Comparison of ENCODE assay signal across 31 cellular contexts in genomic region chr5:117463836-117464235, GRCh38.
DNase-seq lines count a peak whose midpoint lies in the region; ATAC-seq, FAIRE-seq and TF ChIP-seq lines count a peak whose summit lies in the region.
"Had no signal": no experiment of that assay in that cellular context is flagged by ENCODE, and none has a peak within 500 bp of the region (broad histone marks: within the 10 kb centered on the region; RNA-seq: fewer than 3 reads in every experiment).

No MANE protein-coding gene starts in this region.

- FAIRE-seq in HTR-8/SVneo (lab: Jason Lieb, UNC) = no peak
- FAIRE-seq: bronchial epithelial cell, GM19239 had no signal

- H2BK120ac ChIP-seq in mesenchymal stem cell (ENCODE audit: low read depth, low read length) = no peak overlapping the region

- H3K9ac ChIP-seq in mesenchymal stem cell (ENCODE audit: low read length) = no peak overlapping the region
- H3K9ac ChIP-seq: BLaER1, parathyroid adenoma had no signal

- no peak overlapping the region for H3K4me2 ChIP-seq in mesenchymal stem cell (ENCODE audit: low read length, poor library complexity, severe bottlenecking)
- H3K4me2 ChIP-seq: BLaER1 had no signal

- TF ChIP-seq CTCF in 22Rv1 (IDR thresholded peaks at IDR 0.05) (no peak), RWPE2 (IDR thresholded peaks at IDR 0.05; ENCODE audit: poor library complexity, severe bottlenecking) (no peak), fibroblast of the aortic adventitia (IDR thresholded peaks at IDR 0.05; ENCODE audit: insufficient read depth, low read length) (no peak)

- H3K4me1 ChIP-seq in RWPE2 (ENCODE audit: insufficient read depth, poor library complexity, severe bottlenecking) (peaks cover 5% of the 10 kb centered on the region), mesenchymal stem cell (ENCODE audit: control insufficient read depth, insufficient read depth, low read depth, low read length) (no peaks in the 10 kb centered on the region)
- H3K4me1 ChIP-seq: parathyroid adenoma, upper lobe of right lung had no signal

- H2BK15ac ChIP-seq in mesenchymal stem cell (ENCODE audit: low read depth, poor library complexity, severe bottlenecking) = no peak overlapping the region

- no peak overlapping the region for H3K18ac ChIP-seq in mesenchymal stem cell (ENCODE audit: low read depth in 1 of 2, low read length in 2 of 2)

- H2AFZ ChIP-seq in mesenchymal stem cell (ENCODE audit: low read depth, low read length) = no peak overlapping the region
- H2AFZ ChIP-seq: parathyroid adenoma had no signal

- no peak overlapping the region for H4K8ac ChIP-seq in mesenchymal stem cell (ENCODE audit: low read length)

- H3K27me3 ChIP-seq in RWPE2 (ENCODE audit: insufficient read depth, poor library complexity, severe bottlenecking) (no peaks in the 10 kb centered on the region), mesenchymal stem cell (ENCODE audit: control insufficient read depth in 1 of 2, insufficient read depth in 1 of 2, low read length in 2 of 2) (no peaks in the 10 kb centered on the region)
- H3K27me3 ChIP-seq: BLaER1, esophagus muscularis mucosa, suprapubic skin, upper lobe of right lung had no signal

- ATAC-seq in RWPE2 (ENCODE audit: low read depth) (peak; percentile 49; the same call in 1 of the 3 replicates), GM18520 (IDR thresholded peaks at IDR 0.05; ENCODE audit: unreplicated experiment) (no peak)
- ATAC-seq: natural killer cell; Panc1; right cardiac atrium; stimulated activated naive B cell treated with anti-CD40 and anti-IgM and Interleukin-4, amounts not matched to agents 10 μg/mL and 1 μg/mL and 100 μg/mL, for 72 hours; upper lobe of right lung had no signal

- no peak overlapping the region for H2AK5ac ChIP-seq in mesenchymal stem cell (ENCODE audit: low read length, severe bottlenecking)

- H2BK5ac ChIP-seq in mesenchymal stem cell (ENCODE audit: low read depth, low read length, poor library complexity, severe bottlenecking) = no peak overlapping the region

- no peak overlapping the region for H2BK12ac ChIP-seq in mesenchymal stem cell (ENCODE audit: low read length in 2 of 2)

- H3K9me3 ChIP-seq in RWPE2 (ENCODE audit: severe bottlenecking) (no peaks in the 10 kb centered on the region), mesenchymal stem cell (ENCODE audit: control insufficient read depth, low read length) (no peaks in the 10 kb centered on the region)
- H3K9me3 ChIP-seq: BLaER1, esophagus muscularis mucosa, left ventricle myocardium inferior, suprapubic skin, upper lobe of right lung had no signal

- H3K23ac ChIP-seq in mesenchymal stem cell (ENCODE audit: low read length in 2 of 2) = no peak overlapping the region

- no peak overlapping the region for H4K91ac ChIP-seq in mesenchymal stem cell (ENCODE audit: low read length)

- H3K4me3 ChIP-seq in RWPE2 (ENCODE audit: severe bottlenecking) = no peak overlapping the region
- no peak overlapping the region for H3K4me3 ChIP-seq in fibroblast of the aortic adventitia (ENCODE audit: low read depth, low read length)
- H3K4me3 ChIP-seq in mesenchymal stem cell (ENCODE audit: insufficient read depth in 1 of 2, low read depth in 1 of 2, low read length in 2 of 2) = no peak overlapping the region
- H3K4me3 ChIP-seq: BLaER1, esophagus muscularis mucosa, left ventricle myocardium inferior, suprapubic skin, upper lobe of right lung had no signal

- H3K14ac ChIP-seq in mesenchymal stem cell (ENCODE audit: low read length in 2 of 2) = no peak overlapping the region

- no peaks in the 10 kb centered on the region for H3K79me1 ChIP-seq in mesenchymal stem cell (replicated peaks; ENCODE audit: low read length, poor library complexity, severe bottlenecking)

- peak; percentile 7 for DNase-seq in HTR-8/SVneo (ENCODE audit: insufficient read length, low spot score)
- no peak for DNase-seq in RWPE2 (ENCODE audit: low spot score)
- peak; percentile 59 for DNase-seq in fibroblast of the aortic adventitia (ENCODE audit: low read depth)
- DNase-seq in D341Med (ENCODE audit: low spot score) = no peak
- DNase-seq in mesenchymal stem cell = no peak
- no peak for DNase-seq in 8988T
- DNase-seq: activated CD4-positive, alpha-beta T cell treated with anti-CD3 and anti-CD28 coated beads, Interleukin-2, amount 50 U/mL, for 48 hours; activated CD4-positive, CD25-positive, alpha-beta regulatory T cell; activated naive CD4-positive, alpha-beta T cell treated with anti-CD3 and anti-CD28 coated beads, Interleukin-2, amount 10 ng/mL, durations not matched to agents 7 days and 5 days; amygdala; DMS79; GF-D8; H7; KBM-7; left ventricle myocardium inferior; natural killer cell; NCI-H526; right cardiac atrium; SHP77 treated with DMSO at 0.1 percent for 48 hours; stimulated activated CD4-positive, alpha-beta T cell treated with anti-CD3 and anti-CD28 coated beads, Interleukin-4, amount 100 ng/mL, for 4 hours; stimulated activated naive B cell treated with anti-CD40 and anti-IgM and Interleukin-4, amounts not matched to agents 10 μg/mL and 1 μg/mL and 100 μg/mL, for 72 hours; upper lobe of right lung had no signal

- H3K36me3 ChIP-seq in RWPE2 (ENCODE audit: low read depth) (no peaks in the 10 kb centered on the region), mesenchymal stem cell (ENCODE audit: control insufficient read depth in 1 of 2, insufficient read depth in 2 of 2, low read depth in 1 of 2, low read length in 2 of 2) (no peaks in the 10 kb centered on the region)
- H3K36me3 ChIP-seq: BLaER1, esophagus muscularis mucosa, left ventricle myocardium inferior, suprapubic skin, upper lobe of right lung had no signal

- H3K4ac ChIP-seq in mesenchymal stem cell (ENCODE audit: low read depth in 1 of 2, low read length in 2 of 2) = no peak overlapping the region

- 88% methylated on average over 1 of the region's 4 CpGs for WGBS in mesenchymal stem cell

- H3K27ac ChIP-seq in 22Rv1 (peak overlapping the region; percentile 51), RWPE2 (ENCODE audit: poor library complexity, severe bottlenecking) (no peak overlapping the region), mesenchymal stem cell (ENCODE audit: low read length, poor library complexity, severe bottlenecking) (no peak overlapping the region)
- H3K27ac ChIP-seq: BLaER1, left ventricle myocardium inferior, parathyroid adenoma, suprapubic skin, upper lobe of right lung had no signal

Comparison
In these comparisons a context has a peak if more than half of its experiments do, and no peak if none do; other contexts are left out.
1. DNase-seq: peak in HTR-8/SVneo (single experiment) and fibroblast of the aortic adventitia (single experiment); none in RWPE2 (single experiment), D341Med (single experiment), mesenchymal stem cell (single experiment) and 8988T (single experiment).